Comparison of ENCODE assay signal across 19 cellular contexts in genomic region chr17:46201491-46201890, GRCh38. TPM values are rescaled to one million over a fixed set of nuclear protein-coding genes. Genes with fewer than 3 reads are reported as not detected.
DNase-seq lines count a peak whose midpoint lies in the region; ATAC-seq, FAIRE-seq and TF ChIP-seq lines count a peak whose summit lies in the region.
"Had no signal": no experiment of that assay in that cellular context is flagged by ENCODE, and none has a peak within 500 bp of the region (broad histone marks: within the 10 kb centered on the region; RNA-seq: fewer than 3 reads in every experiment).

No MANE protein-coding gene starts in this region.

- peaks cover 30% of the 10 kb centered on the region for H3K36me3 Mint-ChIP-seq in mesothelial cell of epicardium

- peaks cover 93% of the 10 kb centered on the region for H3K79me2 ChIP-seq in HepG2 (ENCODE audit: insufficient read depth, low read length)

- 95% methylated on average over 3 of the region's 3 CpGs for WGBS in HepG2 (ENCODE audit: low lambda C conversion rate)
- 91% methylated on average over 3 of the region's 3 CpGs for WGBS in right lobe of liver (ENCODE audit: insufficient coverage, low coverage, low lambda C conversion rate, missing lambda C conversion rate)

- H3K4me1 Mint-ChIP-seq in mesothelial cell of epicardium: peaks cover 28% of the 10 kb centered on the region
- H3K4me1 Mint-ChIP-seq: GM23338 had no signal

- TF ChIP-seq POLR2A in HepG2 (IDR thresholded peaks at IDR 0.05; ENCODE audit: insufficient read depth in 1 of 2, low read depth in 2 of 2, low read length in 2 of 2): no peak
- TF ChIP-seq POLR2A in right lobe of liver (IDR thresholded peaks at IDR 0.05): no peak

- H3K36me3 ChIP-seq in HepG2 (replicated peaks in 1 of 2; ENCODE audit: control insufficient read depth in 1 of 2, insufficient read depth in 2 of 2, low read length in 2 of 2): 0 out of 5 replicates have a peak, but pooled peaks cover 1 to 9% of the 10 kb centered on the region in 2 experiments
- no peaks in the 10 kb centered on the region for H3K36me3 ChIP-seq in right lobe of liver
- no peaks in the 10 kb centered on the region for H3K36me3 ChIP-seq in colonic mucosa

- H3K9ac ChIP-seq in HepG2 (ENCODE audit: insufficient read depth, low read depth, low read length) (no peak overlapping the region), colonic mucosa (ENCODE audit: low read depth in 2 of 2, low read length in 2 of 2) (no peak overlapping the region)

- H3K4me3 ChIP-seq in HepG2 (replicated peaks in 1 of 3; ENCODE audit: insufficient read depth in 1 of 3, low read depth in 2 of 3, low read length in 3 of 3) (no peak overlapping the region), right lobe of liver (no peak overlapping the region), colonic mucosa (no peak overlapping the region)
- H3K4me3 ChIP-seq: A549, GM23338 had no signal

- 0 out of 2 replicates have a peak, but pooled peaks cover 6% of the 10 kb centered on the region for H4K20me1 ChIP-seq in HepG2 (ENCODE audit: insufficient read depth, low read length)

- H3K27ac Mint-ChIP-seq in mesothelial cell of epicardium: peak overlapping the region; percentile 78
- H3K27ac Mint-ChIP-seq: CD4-positive, alpha-beta T cell; GM23338 had no signal

- H2AFZ ChIP-seq in HepG2 (ENCODE audit: low read length): no peak overlapping the region
- H2AFZ ChIP-seq: GM23338 had no signal

- in situ Hi-C loops in HepG2 (cut with HindIII; ENCODE audit: extremely low pct_ligation_motif_present, low pct_unique_long_range_greater_than_20kb): no loop called here

- POLR2A ChIA-PET in HepG2 (lab: Yijun Ruan, JAX): interaction anchor here (1.6 kb wide), 1 partner anchor 9 kb away, joined by 6 read pairs; the partner anchor contains the start of gene KANSL1

- no peak for TF ChIP-seq EP300 in HepG2 (IDR thresholded peaks at IDR 0.05; ENCODE audit: low read depth in 2 of 2, low read length in 2 of 2)
- no peak for TF ChIP-seq EP300 in HepG2 (CRISPR knock-in tag; IDR thresholded peaks at IDR 0.05; ENCODE audit: borderline replicate concordance)

- no peak overlapping the region for H3K4me2 ChIP-seq in HepG2 (ENCODE audit: low read depth, low read length)
- H3K4me2 ChIP-seq: GM23338 had no signal

- no peaks in the 10 kb centered on the region for H3K27me3 Mint-ChIP-seq in mesothelial cell of epicardium (ENCODE audit: low read depth)
- H3K27me3 Mint-ChIP-seq: CD4-positive, alpha-beta T cell had no signal

- TF ChIP-seq CTCF in HepG2 (CRISPR knock-in tag; IDR thresholded peaks at IDR 0.05) (no peak), right lobe of liver (IDR thresholded peaks at IDR 0.05) (no peak), colonic mucosa (IDR thresholded peaks at IDR 0.05) (no peak), mesothelial cell of epicardium (IDR thresholded peaks at IDR 0.05; ENCODE audit: unreplicated experiment) (no peak)

- H3K9me3 ChIP-seq in HepG2 (ENCODE audit: low read length) (peaks cover 8% of the 10 kb centered on the region; the same call in 1 of the 2 replicates), right lobe of liver (no peaks in the 10 kb centered on the region), colonic mucosa (no peaks in the 10 kb centered on the region)

- no peak for TF ChIP-seq RAD21 in HepG2 (CRISPR knock-in tag; IDR thresholded peaks at IDR 0.05)

- H3K27me3 ChIP-seq in HepG2 (ENCODE audit: control insufficient read depth in 1 of 2, insufficient read depth in 2 of 2, low read length in 2 of 2) (no peaks in the 10 kb centered on the region), right lobe of liver (no peaks in the 10 kb centered on the region), colonic mucosa (no peaks in the 10 kb centered on the region)

- intact Hi-C loops in HepG2 (cut with micrococcal nuclease; ENCODE audit: unreplicated experiment): no loop called here
- intact Hi-C loops in right lobe of liver (cut with DNase I): no loop called here
- intact Hi-C loops in colonic mucosa (cut with DNase I): no loop called here
- intact Hi-C loops in posterior vena cava (cut with DNase I): loop anchor here in 1 of 2 donors (5.0 kb wide), 1 partner anchor 149 kb away; no protein-coding TSS in a partner anchor

- H3K9me3 Mint-ChIP-seq in mesothelial cell of epicardium: peaks cover 19% of the 10 kb centered on the region
- H3K9me3 Mint-ChIP-seq: CD4-positive, alpha-beta T cell had no signal

- DNase-seq in HepG2 (ENCODE audit: low spot score) (no peak), right lobe of liver (no peak), colonic mucosa (no peak), mesothelial cell of epicardium (ENCODE audit: low spot score in 2 of 2, unreplicated experiment in 2 of 2) (no peak), T-helper 1 cell (no peak), DMS114 treated with DMSO at 0.1 percent for 48 hours (lab: John Stamatoyannopoulos, UW; ENCODE audit: unreplicated experiment) (no peak), NCI-H1105 (lab: John Stamatoyannopoulos, UW) (no peak), posterior vena cava (ENCODE audit: low spot score) (no peak)
- DNase-seq: AML-193; Caco-2; CD4-positive, alpha-beta T cell; DMS79 treated with DMSO at 0.1 percent for 48 hours; GF-D8; H7 had no signal

- ATAC-seq in HepG2 (no peak), right lobe of liver (no peak)
- ATAC-seq: GM23338, HCT116 had no signal

- CTCF ChIA-PET in HepG2 (lab: Yijun Ruan, JAX; ENCODE audit: low intra/inter-chr PET ratio, low total read pairs): interaction anchor here (2.0 kb wide), 1 partner anchor 11 kb away, joined by 4 read pairs; no protein-coding TSS in a partner anchor

- H3K27ac ChIP-seq in HepG2 (ENCODE audit: extremely low read length, insufficient read depth, low read length): no peak overlapping the region
- no peak overlapping the region for H3K27ac ChIP-seq in right lobe of liver
- H3K27ac ChIP-seq in colonic mucosa: peak overlapping the region; percentile 66
- H3K27ac ChIP-seq: 22Rv1, C4-2B had no signal

- H3K4me1 ChIP-seq in HepG2 (ENCODE audit: insufficient read depth, low read length) (peaks cover 38% of the 10 kb centered on the region), right lobe of liver (peaks cover 0 to 16% (median 5%) of the 10 kb centered on the region in 4 donors), colonic mucosa (peaks cover 15% of the 10 kb centered on the region)

- no TSS peak for BruUV-seq in HepG2 (replicated peaks; lab: Mats Ljungman, UMichigan)

- no peak for FAIRE-seq in HepG2 (lab: Jason Lieb, UNC)
- FAIRE-seq: A549 had no signal

- no peak overlapping the region for H3K4me3 Mint-ChIP-seq in mesothelial cell of epicardium
- H3K4me3 Mint-ChIP-seq: CD4-positive, alpha-beta T cell; GM23338 had no signal

TF ChIP-seq in HepG2, 621 proteins besides CTCF, POLR2A, EP300 and RAD21:
- TF ChIP-seq ZNF121 (CRISPR knock-in tag; IDR thresholded peaks at IDR 0.05) (peak; percentile 58), PHF8 (CRISPR knock-in tag; IDR thresholded peaks at IDR 0.05) (no peak)

RNA-seq across cellular contexts. Expression of gene KANSL1, which starts 8.3 kb away (rescaled TPM):
- total RNA-seq in HepG2 (2016; rRNA removed; fragmentation: Illumina TruSeq; extraction: Trizol) (59.6 and 60.9 TPM in 2 replicates), right lobe of liver (10 to 100 TPM; 23.1 to 29.5 (median 25.9) TPM), colonic mucosa (10 to 100 TPM; 60.0 to 72.3 TPM), mesothelial cell of epicardium (185 to 189 TPM (median 189 TPM) in 3 replicates), posterior vena cava (10 to 100 TPM; 65.9 to 73.1 TPM)
- 223 and 253 TPM in 2 replicates for total RNA-seq in HepG2 (2016; cell fraction: cytosol; rRNA removed; fragmentation: Illumina TruSeq; extraction: Trizol; ENCODE audit: low read depth)
- 54.9 and 58.3 TPM in 2 replicates for total RNA-seq in HepG2 (2016; cell fraction: insoluble cytoplasmic fraction; rRNA removed; fragmentation: Illumina TruSeq; extraction: Trizol)
- 138 and 153 TPM in 2 replicates for total RNA-seq in HepG2 (2016; cell fraction: membrane; rRNA removed; fragmentation: Illumina TruSeq; extraction: Trizol)
- total RNA-seq in HepG2 (2016; cell fraction: nucleus; rRNA removed; fragmentation: Illumina TruSeq; extraction: Trizol): 130 and 145 TPM in 2 replicates
- 22.8 and 24.0 TPM in 2 replicates for polyA plus RNA-seq in HepG2 (2011; rRNA removed)
- polyA plus RNA-seq in HepG2 (2011; cell fraction: cytosol; rRNA removed): 11.2 and 14.3 TPM in 2 replicates
- polyA plus RNA-seq in HepG2 (2011; cell fraction: nucleus; rRNA removed): 69.1 and 88.4 TPM in 2 replicates
- polyA plus RNA-seq in HepG2 (2012): 23.5 and 23.7 TPM in 2 replicates
- polyA plus RNA-seq in HepG2 (2016; cell fraction: cytosol; fragmentation: Illumina TruSeq; extraction: Trizol; ENCODE audit: low read depth): 2.0 and 2.7 TPM in 2 replicates
- polyA plus RNA-seq in HepG2 (2016; cell fraction: insoluble cytoplasmic fraction; fragmentation: Illumina TruSeq; extraction: Trizol; ENCODE audit: low read depth): 21.5 and 27.8 TPM in 2 replicates
- polyA plus RNA-seq in HepG2 (2016; cell fraction: membrane; fragmentation: Illumina TruSeq; extraction: Trizol; ENCODE audit: low read depth): 5.6 and 6.8 TPM in 2 replicates
- 94.8 and 102 TPM in 2 replicates for polyA plus RNA-seq in HepG2 (2016; cell fraction: nucleus; fragmentation: Illumina TruSeq; extraction: Trizol; ENCODE audit: insufficient read depth, low read depth)
- 94.4 and 97.7 TPM in 2 replicates for polyA minus RNA-seq in HepG2 (2011; rRNA and poly(A)+ RNA removed; ENCODE audit: low replicate concordance)
- polyA minus RNA-seq in HepG2 (2011; cell fraction: cytosol; rRNA and poly(A)+ RNA removed): 61.5 and 62.2 TPM in 2 replicates
- 272 and 315 TPM in 2 replicates for polyA minus RNA-seq in HepG2 (2011; cell fraction: nucleus; rRNA and poly(A)+ RNA removed)
